Comparison of ENCODE assay signal across 1 cellular context in genomic region chr6:39377530-39377929, GRCh38.
TF ChIP-seq lines count a peak whose summit lies in the region.

No MANE protein-coding gene starts in this region.

TF ChIP-seq in HepG2, 621 proteins besides CTCF, POLR2A, EP300 and RAD21 (continued from another document):
- TF ChIP-seq ZKSCAN8 (CRISPR knock-in tag; IDR thresholded peaks at IDR 0.05; ENCODE audit: borderline replicate concordance) = 0 out of 2 replicates have a peak, but pooled peaks have one; percentile 45
